Comparison of ENCODE assay signal across 33 cellular contexts in genomic region chr10:113621799-113622198, GRCh38. TPM values are rescaled to one million over a fixed set of nuclear protein-coding genes. Genes with fewer than 3 reads are reported as not detected.
"Had no signal": no experiment of that assay in that cellular context is flagged by ENCODE, and none has a peak within 500 bp of the region (broad histone marks: within the 10 kb centered on the region; RNA-seq: fewer than 3 reads in every experiment).

No MANE protein-coding gene starts in this region.

- H3K4me3 Mint-ChIP-seq: naive thymus-derived CD4-positive, alpha-beta T cell; natural killer cell treated with Interleukin-12 subunit alpha and Interleukin-12 subunit beta and Interleukin-15 and Interleukin-18, amount 100 ng/mL, for 72 hours; nephron progenitor cell; neural crest cell; stimulated activated effector memory CD8-positive, alpha-beta T cell treated with anti-CD3 and anti-CD28 coated beads, Interleukin-12 subunit alpha, Interleukin-12 subunit beta, amount 100 ng/mL, for 72 hours; stimulated activated naive B cell treated with anti-CD40 and anti-IgM and Interleukin-4, amounts not matched to agents 10 μg/mL and 1 μg/mL and 100 μg/mL, for 72 hours; stimulated activated naive CD8-positive, alpha-beta T cell treated with anti-CD3 and anti-CD28 coated beads, Interleukin-15, Interleukin-2, amounts not matched to agents 100 ng/mL and 50 ng/mL, for 24 hours had no signal

- H3K36me3 ChIP-seq: ovary, right lobe of liver, sigmoid colon, stomach, thoracic aorta, thyroid gland, tibial nerve, upper lobe of left lung, vagina had no signal

- H3K4me3 ChIP-seq: ovary, right atrium auricular region, right lobe of liver, sigmoid colon, stomach, thoracic aorta, thyroid gland, tibial nerve, upper lobe of left lung, vagina had no signal

- H3K27ac Mint-ChIP-seq: naive thymus-derived CD4-positive, alpha-beta T cell; natural killer cell treated with Interleukin-12 subunit alpha and Interleukin-12 subunit beta and Interleukin-15 and Interleukin-18, amount 100 ng/mL, for 72 hours; nephron progenitor cell; progenitor cell of endocrine pancreas; stimulated activated effector memory CD8-positive, alpha-beta T cell treated with anti-CD3 and anti-CD28 coated beads, Interleukin-12 subunit alpha, Interleukin-12 subunit beta, amount 100 ng/mL, for 72 hours; stimulated activated naive B cell treated with anti-CD40 and anti-IgM and Interleukin-4, amounts not matched to agents 10 μg/mL and 1 μg/mL and 100 μg/mL, for 72 hours; stimulated activated naive CD8-positive, alpha-beta T cell treated with anti-CD3 and anti-CD28 coated beads, Interleukin-15, Interleukin-2, amounts not matched to agents 100 ng/mL and 50 ng/mL, for 24 hours had no signal

- H3K4me1 Mint-ChIP-seq: naive thymus-derived CD4-positive, alpha-beta T cell; stimulated activated effector memory CD8-positive, alpha-beta T cell treated with anti-CD3 and anti-CD28 coated beads, Interleukin-12 subunit alpha, Interleukin-12 subunit beta, amount 100 ng/mL, for 72 hours; stimulated activated naive B cell treated with anti-CD40 and anti-IgM and Interleukin-4, amounts not matched to agents 10 μg/mL and 1 μg/mL and 100 μg/mL, for 72 hours had no signal

- H3K36me3 Mint-ChIP-seq: naive thymus-derived CD4-positive, alpha-beta T cell; natural killer cell treated with Interleukin-12 subunit alpha and Interleukin-12 subunit beta and Interleukin-15 and Interleukin-18, amount 100 ng/mL, for 72 hours; stimulated activated effector memory CD8-positive, alpha-beta T cell treated with anti-CD3 and anti-CD28 coated beads, Interleukin-12 subunit alpha, Interleukin-12 subunit beta, amount 100 ng/mL, for 72 hours; stimulated activated naive B cell treated with anti-CD40 and anti-IgM and Interleukin-4, amounts not matched to agents 10 μg/mL and 1 μg/mL and 100 μg/mL, for 72 hours had no signal

- H3K27ac ChIP-seq: ovary, parathyroid adenoma, right lobe of liver, sigmoid colon, stomach, thoracic aorta, thyroid gland, tibial nerve, upper lobe of left lung, vagina had no signal

- H3K4me1 ChIP-seq: parathyroid adenoma, sigmoid colon, stomach, thyroid gland, tibial nerve, upper lobe of left lung, vagina had no signal

- H3K9me3 ChIP-seq: ovary, right atrium auricular region, right lobe of liver, sigmoid colon, stomach, thoracic aorta, thyroid gland, tibial nerve, upper lobe of left lung, vagina had no signal

- H3K27me3 ChIP-seq: ovary, right atrium auricular region, right lobe of liver, thyroid gland, vagina had no signal

- H3K9me3 Mint-ChIP-seq: naive thymus-derived CD4-positive, alpha-beta T cell; natural killer cell treated with Interleukin-12 subunit alpha and Interleukin-12 subunit beta and Interleukin-15 and Interleukin-18, amount 100 ng/mL, for 72 hours; nephron progenitor cell; neural crest cell; stimulated activated effector memory CD8-positive, alpha-beta T cell treated with anti-CD3 and anti-CD28 coated beads, Interleukin-12 subunit alpha, Interleukin-12 subunit beta, amount 100 ng/mL, for 72 hours; stimulated activated naive B cell treated with anti-CD40 and anti-IgM and Interleukin-4, amounts not matched to agents 10 μg/mL and 1 μg/mL and 100 μg/mL, for 72 hours; stimulated activated naive CD8-positive, alpha-beta T cell treated with anti-CD3 and anti-CD28 coated beads, Interleukin-15, Interleukin-2, amounts not matched to agents 100 ng/mL and 50 ng/mL, for 24 hours had no signal

- ATAC-seq: naive thymus-derived CD4-positive, alpha-beta T cell; natural killer cell treated with Interleukin-12 subunit alpha and Interleukin-12 subunit beta and Interleukin-15 and Interleukin-18, amount 100 ng/mL, for 72 hours; right lobe of liver; stimulated activated effector memory CD8-positive, alpha-beta T cell treated with anti-CD3 and anti-CD28 coated beads, Interleukin-12 subunit alpha, Interleukin-12 subunit beta, amount 100 ng/mL, for 72 hours; stimulated activated naive B cell treated with anti-CD40 and anti-IgM and Interleukin-4, amounts not matched to agents 10 μg/mL and 1 μg/mL and 100 μg/mL, for 72 hours had no signal

- DNase-seq: naive thymus-derived CD4-positive, alpha-beta T cell; nephron progenitor cell; occipital lobe; ovary; posterior cingulate gyrus; retina; right lobe of liver; sigmoid colon; small intestine; stimulated activated CD4-positive, alpha-beta T cell treated with anti-CD3 and anti-CD28 coated beads, Interleukin-15, amount 100 ng/mL, for 24 hours; stimulated activated CD4-positive, alpha-beta T cell treated with anti-CD3 and anti-CD28 coated beads, Interleukin-2, amount 100 ng/mL, for 24 hours; stimulated activated CD4-positive, alpha-beta T cell treated with anti-CD3 and anti-CD28 coated beads, Interleukin-2, amount 100 ng/mL, for 48 hours; stimulated activated CD4-positive, alpha-beta T cell treated with anti-CD3 and anti-CD28 coated beads, Interleukin-4, amount 100 ng/mL, for 24 hours; stimulated activated naive B cell treated with anti-CD40 and anti-IgM and Interleukin-4, amounts not matched to agents 10 μg/mL and 1 μg/mL and 100 μg/mL, for 72 hours; stimulated activated naive CD4-positive, alpha-beta T cell treated with Interleukin-2 at 50 U/mL for 16 hours; stomach; thyroid gland; trophoblast cell; upper lobe of left lung had no signal

RNA-seq across cellular contexts. Expression of gene NRAP, which starts 42.0 kb away (rescaled TPM):
- total RNA-seq: naive thymus-derived CD4-positive, alpha-beta T cell; natural killer cell treated with Interleukin-12 subunit alpha and Interleukin-12 subunit beta and Interleukin-15 and Interleukin-18, amount 100 ng/mL, for 72 hours; neural crest cell; osteoblast; progenitor cell of endocrine pancreas; pulmonary artery endothelial cell; sigmoid colon; subcutaneous adipose tissue; temporal lobe; thoracic aorta; thyroid gland; vagina had no signal
- polyA plus RNA-seq: naive thymus-derived CD4-positive, alpha-beta T cell had no signal
